In genomic region chr1:227901906-227902640, GRCh38 we compare ENCODE assay signal across 1 cellular context.
TF ChIP-seq lines count a peak whose summit lies in the region.

No MANE protein-coding gene starts in this region.

TF ChIP-seq in IMR-90, 13 proteins besides CTCF, POLR2A, EP300 and RAD21 (continued from another document):
- TF ChIP-seq FOS (IDR thresholded peaks at IDR 0.05; ENCODE audit: low read depth, low read length): no peak
- no peak for TF ChIP-seq RCOR1 (IDR thresholded peaks at IDR 0.05; ENCODE audit: insufficient replicate concordance, low read length)
- TF ChIP-seq CHD1 (IDR thresholded peaks at IDR 0.05; ENCODE audit: low read depth, low read length): no peak
TF ChIP-seq in IMR-90: peak in this region for 0.
